Comparison of ENCODE assay signal across 9 cellular contexts in the genomic region with DNA sequence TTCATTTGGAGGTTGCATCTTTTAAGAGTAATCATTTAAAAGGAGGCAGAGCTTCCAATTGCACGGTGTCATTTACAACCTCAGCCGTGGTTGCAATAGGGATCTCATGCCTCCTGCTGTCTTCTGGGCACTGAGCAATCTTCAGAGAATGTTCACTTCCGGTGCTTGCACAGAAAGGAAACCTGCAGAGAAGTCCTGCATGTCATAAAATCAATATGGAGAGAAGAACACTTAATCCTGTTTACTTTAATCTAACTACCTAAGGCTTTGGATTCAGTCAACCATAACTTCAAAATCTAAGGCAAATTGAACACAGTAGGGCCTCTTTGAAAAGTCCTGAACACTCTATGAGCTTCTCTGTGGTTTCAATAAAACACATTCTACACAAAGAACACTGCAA. TPM values are rescaled to one million over a fixed set of nuclear protein-coding genes. Genes with fewer than 3 reads are reported as not detected.
DNase-seq lines count a peak whose midpoint lies in the region; ATAC-seq and TF ChIP-seq lines count a peak whose summit lies in the region.
"Had no signal": no experiment of that assay in that cellular context is flagged by ENCODE, and none has a peak within 500 bp of the region (broad histone marks: within the 10 kb centered on the region; RNA-seq: fewer than 3 reads in every experiment).

No MANE protein-coding gene starts in this region.

- H3K9me3 ChIP-seq in adipocyte (ENCODE audit: control insufficient read depth, low read length) (no peaks in the 10 kb centered on the region), HAP-1 (no peaks in the 10 kb centered on the region)

- H3K27me3 Mint-ChIP-seq in activated CD4-positive, alpha-beta T cell treated with anti-CD3 and anti-CD28 coated beads for 36 hours = no peaks in the 10 kb centered on the region
- peaks cover 1% of the 10 kb centered on the region for H3K27me3 Mint-ChIP-seq in osteocyte (ENCODE audit: unreplicated experiment)

- no peaks in the 10 kb centered on the region for H3K9me3 Mint-ChIP-seq in activated CD4-positive, alpha-beta T cell treated with anti-CD3 and anti-CD28 coated beads for 36 hours (ENCODE audit: low read depth)
- H3K9me3 Mint-ChIP-seq in osteocyte (ENCODE audit: unreplicated experiment) = no peaks in the 10 kb centered on the region

- H3K4me1 Mint-ChIP-seq in activated CD4-positive, alpha-beta T cell treated with anti-CD3 and anti-CD28 coated beads for 36 hours = peaks cover 14% of the 10 kb centered on the region
- peaks cover 13% of the 10 kb centered on the region for H3K4me1 Mint-ChIP-seq in osteocyte (ENCODE audit: unreplicated experiment)

- H3K9ac ChIP-seq in adipocyte (ENCODE audit: low read length) = no peak overlapping the region
- H3K9ac ChIP-seq: parathyroid adenoma had no signal

- POLR2A ChIA-PET in activated CD4-positive, alpha-beta T cell treated with anti-CD3 and anti-CD28 coated beads for 36 hours (lab: Charles Lee) = no interaction called here

- no peaks in the 10 kb centered on the region for H3K36me3 Mint-ChIP-seq in activated CD4-positive, alpha-beta T cell treated with anti-CD3 and anti-CD28 coated beads for 36 hours (ENCODE audit: low read depth)
- no peaks in the 10 kb centered on the region for H3K36me3 Mint-ChIP-seq in osteocyte (ENCODE audit: unreplicated experiment)

- in situ Hi-C loops in HAP-1 (cut with MboI; ENCODE audit: low sequenced_read_pairs) = no loop called here

- CTCF ChIA-PET in activated CD4-positive, alpha-beta T cell treated with anti-CD3 and anti-CD28 coated beads for 36 hours (lab: Charles Lee) = interaction anchor here (0.9 to 1.4 kb wide), 5 partner anchors 8 to 212 kb away, joined by 3 to 4 read pairs (median 4); no protein-coding TSS in a partner anchor

- peak; percentile 84 for ATAC-seq in activated CD4-positive, alpha-beta T cell treated with anti-CD3 and anti-CD28 coated beads for 36 hours

- peak; percentile 35 for DNase-seq in activated CD4-positive, alpha-beta T cell treated with anti-CD3 and anti-CD28 coated beads for 36 hours
- DNase-seq in activated CD4-positive, alpha-beta T cell treated with anti-CD3 and anti-CD28 coated beads, Interleukin-2, amount 50 U/mL, for 4 hours = no peak
- DNase-seq in MV-4-11 (lab: John Stamatoyannopoulos, UW) = peak; percentile 72
- DNase-seq in adipocyte (ENCODE audit: low read depth) = peak; percentile 82
- no peak for DNase-seq in osteocyte (ENCODE audit: extremely low spot score, unreplicated experiment)
- no peak for DNase-seq in islet precursor cell
- DNase-seq in amygdala (lab: John Stamatoyannopoulos, UW) = no peak
- no peak for DNase-seq in HAP-1 (ENCODE audit: low spot score in 2 of 2)

- no peak overlapping the region for H3K27ac Mint-ChIP-seq in activated CD4-positive, alpha-beta T cell treated with anti-CD3 and anti-CD28 coated beads for 36 hours
- H3K27ac Mint-ChIP-seq in osteocyte (ENCODE audit: unreplicated experiment) = peak overlapping the region; percentile 49

- H3K4me3 Mint-ChIP-seq in activated CD4-positive, alpha-beta T cell treated with anti-CD3 and anti-CD28 coated beads for 36 hours = no peak overlapping the region
- no peak overlapping the region for H3K4me3 Mint-ChIP-seq in osteocyte (ENCODE audit: unreplicated experiment)

- H3K27me3 ChIP-seq in adipocyte (replicated peaks; ENCODE audit: control insufficient read depth, insufficient read depth, low read length) (no peaks in the 10 kb centered on the region), HAP-1 (ENCODE audit: low read depth) (no peaks in the 10 kb centered on the region)

- H3K4me3 ChIP-seq in adipocyte (ENCODE audit: low read length) = no peak overlapping the region
- H3K4me3 ChIP-seq in HAP-1 = no peak overlapping the region

- H3K36me3 ChIP-seq in adipocyte (ENCODE audit: control insufficient read depth, insufficient read depth, low read length, severe bottlenecking) (no peaks in the 10 kb centered on the region), HAP-1 (replicated peaks) (no peaks in the 10 kb centered on the region)

- peak; percentile 29 for TF ChIP-seq CTCF in osteocyte (IDR thresholded peaks at IDR 0.05)

- H3K4me1 ChIP-seq in adipocyte (ENCODE audit: control insufficient read depth, insufficient read depth, low read length) (peaks cover 3% of the 10 kb centered on the region), HAP-1 (no peaks in the 10 kb centered on the region)
- H3K4me1 ChIP-seq: parathyroid adenoma had no signal

- intact Hi-C loops in activated CD4-positive, alpha-beta T cell treated with anti-CD3 and anti-CD28 coated beads for 36 hours (cut with DNase I, micrococcal nuclease) = loop anchor here in 1 of 2 experiments (5.0 kb wide), 1 partner anchor 157 kb away; no protein-coding TSS in a partner anchor

RNA-seq across cellular contexts. Expression of a gene that starts 11.3 kb away (rescaled TPM):
- 1 to 10 TPM; 1.4 to 1.5 TPM for total RNA-seq in activated CD4-positive, alpha-beta T cell treated with anti-CD3 and anti-CD28 coated beads for 36 hours
- 0.38 and 0.52 TPM in 2 replicates for total RNA-seq in osteocyte

Comparison
In these comparisons a context has a peak if more than half of its experiments do, and no peak if none do; other contexts are left out.
1. DNase-seq: peak in activated CD4-positive, alpha-beta T cell treated with anti-CD3 and anti-CD28 coated beads for 36 hours (single experiment), MV-4-11 (single experiment) and adipocyte (single experiment); none in activated CD4-positive, alpha-beta T cell treated with anti-CD3 and anti-CD28 coated beads, Interleukin-2, amount 50 U/mL, for 4 hours (0 of 2), osteocyte (single experiment), islet precursor cell (single experiment), amygdala (0 of 56) and HAP-1 (0 of 2).